In genomic region chr19:36008336-36008978, GRCh38 we compare ENCODE assay signal across 8 cellular contexts. TPM values are rescaled to one million over a fixed set of nuclear protein-coding genes. Genes with fewer than 3 reads are reported as not detected.
DNase-seq lines count a peak whose midpoint lies in the region; ATAC-seq, FAIRE-seq and TF ChIP-seq lines count a peak whose summit lies in the region.

SYNE4 (minus strand) TSS chr19:36008813; CDS start chr19:36008681, 132 bp downstream.

- no peak within 1 kb of the TSS for H2AFZ ChIP-seq in OCI-LY3 (ENCODE audit: low read depth, low read length)

- no peaks in the 10 kb centered on the region for H3K27me3 ChIP-seq in OCI-LY3 (ENCODE audit: low read depth, low read length)
- H3K27me3 ChIP-seq in esophagus (ENCODE audit: control insufficient read depth in 1 of 2, insufficient read depth in 2 of 2, low read length in 2 of 2): no peaks in the 10 kb centered on the region
- no peaks in the 10 kb centered on the region for H3K27me3 ChIP-seq in pancreas

- H3K36me3 ChIP-seq in ES-I3 (ENCODE audit: insufficient read depth, low read length) (no peaks in the 10 kb centered on the region), OCI-LY3 (replicated peaks; ENCODE audit: low read depth, low read length) (no peaks in the 10 kb centered on the region), esophagus (ENCODE audit: control insufficient read depth in 2 of 2, insufficient read depth in 2 of 2, low read length in 1 of 2) (no peaks in the 10 kb centered on the region), pancreas (no peaks in the 10 kb centered on the region)

- WGBS in esophagus, 2 donors: 35 to 42% methylated on average over 19 of the region's 19 CpGs
- 12 to 18% methylated on average over 19 of the region's 19 CpGs for WGBS in pancreas, 2 donors

- intact Hi-C loops in pancreas (cut with DNase I): no loop called here

- H4K20me1 ChIP-seq in OCI-LY3 (ENCODE audit: insufficient read depth, low read length): no peaks in the 10 kb centered on the region

- DNase-seq in pancreas: peak; percentile 74 to 90 (median 78)
- DNase-seq in stimulated activated CD4-positive, alpha-beta T cell treated with anti-CD3 and anti-CD28 coated beads, Interleukin-12 subunit alpha, Interleukin-12 subunit beta, amount 100 ng/mL, for 4 hours: no peak
- no peak for DNase-seq in activated CD4-positive, alpha-beta T cell treated with anti-CD3 and anti-CD28 coated beads, Interleukin-2, amount 50 U/mL, for 1 hour

- no peaks in the 10 kb centered on the region; the same call in 1 of the 2 replicates for H3K4me1 ChIP-seq in ES-I3 (ENCODE audit: insufficient read depth, low read length)
- peaks cover 5% of the 10 kb centered on the region for H3K4me1 ChIP-seq in OCI-LY3 (ENCODE audit: low read length)
- H3K4me1 ChIP-seq in esophagus (ENCODE audit: control insufficient read depth in 2 of 2, insufficient read depth in 2 of 2, low read length in 1 of 2): peaks cover 9 to 20% of the 10 kb centered on the region in 2 donors
- H3K4me1 ChIP-seq in pancreas: peaks cover 0 to 4% (median 3%) of the 10 kb centered on the region in 3 donors

- no peak within 1 kb of the TSS for H3K27ac ChIP-seq in OCI-LY3 (ENCODE audit: low read length)
- peak within 1 kb of the TSS; percentile 55 to 75 for H3K27ac ChIP-seq in esophagus (ENCODE audit: low read depth in 2 of 2, low read length in 1 of 2)
- H3K27ac ChIP-seq in pancreas: peak within 1 kb of the TSS; percentile 25 to 55 (median 47)

- peak within 1 kb of the TSS; percentile 71 for H3K9ac ChIP-seq in ES-I3 (ENCODE audit: low read depth, low read length)
- peak within 1 kb of the TSS; percentile 43; the same call in 1 of the 2 replicates for H3K9ac ChIP-seq in OCI-LY3 (ENCODE audit: low read length)

- no peak for TF ChIP-seq CTCF in OCI-LY3 (IDR thresholded peaks at IDR 0.05; ENCODE audit: low read depth, low read length)
- TF ChIP-seq CTCF in pancreas (IDR thresholded peaks at IDR 0.05): no peak

- H3K79me2 ChIP-seq in OCI-LY3 (ENCODE audit: low read length): peaks cover 5% of the 10 kb centered on the region; the same call in 1 of the 2 replicates

- no peak for FAIRE-seq in pancreas (lab: Jason Lieb, UNC)

- peak within 1 kb of the TSS; percentile 68 for H3K4me3 ChIP-seq in OCI-LY3 (ENCODE audit: low read length)
- peak within 1 kb of the TSS; percentile 36 to 54 for H3K4me3 ChIP-seq in esophagus (ENCODE audit: low read depth in 1 of 2, low read length in 2 of 2)
- peak within 1 kb of the TSS; percentile 6 to 45 (median 29) for H3K4me3 ChIP-seq in pancreas

- peak; percentile 83 to 91 (median 88) for ATAC-seq in pancreas
- ATAC-seq in GM21717 (IDR thresholded peaks at IDR 0.05; ENCODE audit: unreplicated experiment): no peak
- no peak for ATAC-seq in HG03159 (IDR thresholded peaks at IDR 0.05; ENCODE audit: unreplicated experiment)

- H3K9me3 ChIP-seq in ES-I3 (ENCODE audit: control insufficient read depth, insufficient read depth, low read length) (no peaks in the 10 kb centered on the region), OCI-LY3 (ENCODE audit: insufficient read depth, low read length) (no peaks in the 10 kb centered on the region), esophagus (ENCODE audit: control insufficient read depth in 2 of 2, insufficient read depth in 1 of 2, low read depth in 1 of 2, low read length in 1 of 2) (no peaks in the 10 kb centered on the region), pancreas (no peaks in the 10 kb centered on the region)

- H3K4me2 ChIP-seq in OCI-LY3 (ENCODE audit: low read length): peak within 1 kb of the TSS; percentile 53

RNA-seq across cellular contexts. Expression of gene SYNE4, which starts in this region (rescaled TPM):
- polyA plus RNA-seq in esophagus: 1 to 10 TPM in 1 of 2 donors, under 1 TPM in 1; 0.87 to 2.7 TPM
- total RNA-seq in pancreas: 1 to 10 TPM; 2.6 to 5.9 (median 4.3) TPM
- 10 to 100 TPM in 1 of 2 donors, 1 to 10 TPM in 1; 7.3 to 14.3 TPM for polyA plus RNA-seq in pancreas

Comparison
In these comparisons a context has a peak if more than half of its experiments do, and no peak if none do; other contexts are left out.
1. ATAC-seq: peak in pancreas (4 of 4); none in GM21717 (single experiment) and HG03159 (single experiment).
2. DNase-seq: peak in pancreas (6 of 6); none in stimulated activated CD4-positive, alpha-beta T cell treated with anti-CD3 and anti-CD28 coated beads, Interleukin-12 subunit alpha, Interleukin-12 subunit beta, amount 100 ng/mL, for 4 hours (single experiment) and activated CD4-positive, alpha-beta T cell treated with anti-CD3 and anti-CD28 coated beads, Interleukin-2, amount 50 U/mL, for 1 hour (single experiment).
3. Peak in every context shown above with its lines, with median percentiles within 50 percentile points of each other: H3K4me3 ChIP-seq.